1 cellular context compared by ENCODE assay signal in genomic region chr6:137724018-137724403, GRCh38.
TF ChIP-seq lines count a peak whose summit lies in the region.

No MANE protein-coding gene starts in this region.

TF ChIP-seq in HepG2, 621 proteins besides CTCF, POLR2A, EP300 and RAD21 (continued from another document and continues in another):
- TF ChIP-seq AHR (CRISPR knock-in tag; IDR thresholded peaks at IDR 0.05): peak; percentile 83
- TF ChIP-seq ZNF878 (CRISPR knock-in tag; IDR thresholded peaks at IDR 0.05): peak; percentile 93
- TF ChIP-seq RERE (CRISPR knock-in tag; IDR thresholded peaks at IDR 0.05; ENCODE audit: low read depth): peak; percentile 33; the same call in 1 of the 2 replicates
- TF ChIP-seq PAWR (CRISPR knock-in tag; IDR thresholded peaks at IDR 0.05; ENCODE audit: borderline replicate concordance): no peak
- no peak for TF ChIP-seq LCORL (IDR thresholded peaks at IDR 0.05)
- peak; percentile 55; the same call in 1 of the 2 replicates for TF ChIP-seq LCORL (CRISPR knock-in tag; IDR thresholded peaks at IDR 0.05)
- TF ChIP-seq POGZ (CRISPR knock-in tag; IDR thresholded peaks at IDR 0.05): peak; percentile 48; the same call in 1 of the 2 replicates
- peak; percentile 74 for TF ChIP-seq SMC3 (IDR thresholded peaks at IDR 0.05; ENCODE audit: low read length)
- no peak; the same call in 1 of the 2 replicates for TF ChIP-seq MTF2 (CRISPR knock-in tag; IDR thresholded peaks at IDR 0.05; ENCODE audit: borderline replicate concordance)
- TF ChIP-seq ZGPAT (CRISPR knock-in tag; IDR thresholded peaks at IDR 0.05): peak; percentile 53; the same call in 1 of the 2 replicates
- peak; percentile 96 for TF ChIP-seq MNT (IDR thresholded peaks at IDR 0.05)
- TF ChIP-seq GATAD1 (CRISPR knock-in tag; IDR thresholded peaks at IDR 0.05): peak; percentile 45; the same call in 1 of the 2 replicates
- TF ChIP-seq ZBTB44 (CRISPR knock-in tag; IDR thresholded peaks at IDR 0.05): 0 out of 2 replicates have a peak, but pooled peaks have one; percentile 50
- TF ChIP-seq ZMYM2 (CRISPR knock-in tag; IDR thresholded peaks at IDR 0.05): peak; percentile 85
- TF ChIP-seq ZFY (CRISPR knock-in tag; IDR thresholded peaks at IDR 0.05): peak; percentile 40
- TF ChIP-seq HOXD1 (CRISPR knock-in tag; IDR thresholded peaks at IDR 0.05): peak; percentile 60; the same call in 1 of the 2 replicates
- no peak; the same call in 1 of the 2 replicates for TF ChIP-seq SSRP1 (CRISPR knock-in tag; IDR thresholded peaks at IDR 0.05)
- 0 out of 2 replicates have a peak, but pooled peaks have one; percentile 74 for TF ChIP-seq ZNF264 (CRISPR knock-in tag; IDR thresholded peaks at IDR 0.05)
- TF ChIP-seq CSRNP1 (CRISPR knock-in tag; IDR thresholded peaks at IDR 0.05): no peak
- TF ChIP-seq ZNF713 (CRISPR knock-in tag; IDR thresholded peaks at IDR 0.05): no peak
- no peak for TF ChIP-seq SOX6 (IDR thresholded peaks at IDR 0.05)
- no peak for TF ChIP-seq SOX6 (CRISPR knock-in tag; IDR thresholded peaks at IDR 0.05)
- peak; percentile 97; the same call in 1 of the 2 replicates for TF ChIP-seq ZFP37 (CRISPR knock-in tag; IDR thresholded peaks at IDR 0.05; ENCODE audit: borderline replicate concordance)
- peak; percentile 61; the same call in 1 of the 2 replicates for TF ChIP-seq MIXL1 (CRISPR knock-in tag; IDR thresholded peaks at IDR 0.05)
- TF ChIP-seq ZKSCAN1 (IDR thresholded peaks at IDR 0.05; ENCODE audit: low read length): no peak
- TF ChIP-seq FOXM1 (CRISPR knock-in tag; IDR thresholded peaks at IDR 0.05): 0 out of 2 replicates have a peak, but pooled peaks have one; percentile 47
- peak; percentile 79 for TF ChIP-seq CREB3 (CRISPR knock-in tag; IDR thresholded peaks at IDR 0.05)
- TF ChIP-seq PHB2 (IDR thresholded peaks at IDR 0.05; ENCODE audit: partially characterized antibody): no peak
- TF ChIP-seq RBFOX2 (IDR thresholded peaks at IDR 0.05; ENCODE audit: low read depth, low read length): no peak
- peak; percentile 62 for TF ChIP-seq ATF3 (CRISPR knock-in tag; IDR thresholded peaks at IDR 0.05)
- peak; percentile 93 for TF ChIP-seq SATB2 (CRISPR knock-in tag; IDR thresholded peaks at IDR 0.05)
- no peak for TF ChIP-seq KLF12 (CRISPR knock-in tag; IDR thresholded peaks at IDR 0.05; ENCODE audit: borderline replicate concordance)
- peak; percentile 84 for TF ChIP-seq SAP130 (CRISPR knock-in tag; IDR thresholded peaks at IDR 0.05; ENCODE audit: low read depth)
- peak; percentile 68; the same call in 1 of the 2 replicates for TF ChIP-seq ZNF142 (CRISPR knock-in tag; IDR thresholded peaks at IDR 0.05)
- peak; percentile 49; the same call in 1 of the 2 replicates for TF ChIP-seq ZBTB25 (CRISPR knock-in tag; IDR thresholded peaks at IDR 0.05)
- peak; percentile 75 for TF ChIP-seq HIVEP1 (CRISPR knock-in tag; IDR thresholded peaks at IDR 0.05)
- no peak for TF ChIP-seq ZNF720 (CRISPR knock-in tag; IDR thresholded peaks at IDR 0.05)
- peak; percentile 57; the same call in 1 of the 2 replicates for TF ChIP-seq MEF2D (CRISPR knock-in tag; IDR thresholded peaks at IDR 0.05)
- peak; percentile 84 for TF ChIP-seq ZNF691 (CRISPR knock-in tag; IDR thresholded peaks at IDR 0.05; ENCODE audit: borderline replicate concordance, low read depth)
- TF ChIP-seq PHF8 (CRISPR knock-in tag; IDR thresholded peaks at IDR 0.05): no peak
